Comparison of ENCODE assay signal across 10 cellular contexts in genomic region chr1:212981025-212981495, GRCh38. TPM values are rescaled to one million over a fixed set of nuclear protein-coding genes. Genes with fewer than 3 reads are reported as not detected.
A peak's percentile ranks its signal among the peaks of the same experiment; 100 is the strongest.
DNase-seq lines count a peak whose midpoint lies in the region; ATAC-seq and TF ChIP-seq lines count a peak whose summit lies in the region.
"Had no signal": no experiment of that assay in that cellular context is flagged by ENCODE, and none has a peak within 500 bp of the region (broad histone marks: within the 10 kb centered on the region; RNA-seq: fewer than 3 reads in every experiment).

No MANE protein-coding gene starts in this region.

- peak; percentile 27 for ATAC-seq in esophagus mucosa
- ATAC-seq in HG03521 (IDR thresholded peaks at IDR 0.05; ENCODE audit: unreplicated experiment): no peak
- no peak for ATAC-seq in GM21515 (IDR thresholded peaks at IDR 0.05; ENCODE audit: unreplicated experiment)

- peaks cover 66% of the 10 kb centered on the region for H3K36me3 Mint-ChIP-seq in nephron progenitor cell (ENCODE audit: low read depth)
- H3K36me3 Mint-ChIP-seq: activated naive CD8-positive, alpha-beta T cell treated with anti-CD3 and anti-CD28 coated beads, Interleukin-2, amount 10 ng/mL, durations not matched to agents 7 days and 5 days; natural killer cell treated with Interleukin-12 subunit alpha and Interleukin-12 subunit beta and Interleukin-15 and Interleukin-18, amount 100 ng/mL, for 72 hours had no signal

- peak overlapping the region; percentile 82 for H3K27ac Mint-ChIP-seq in nephron progenitor cell
- H3K27ac Mint-ChIP-seq: activated naive CD8-positive, alpha-beta T cell treated with anti-CD3 and anti-CD28 coated beads, Interleukin-2, amount 10 ng/mL, durations not matched to agents 7 days and 5 days had no signal

- in situ Hi-C loops in GM13976 (cut with MboI; ENCODE audit: low sequenced_read_pairs, unreplicated experiment): loop anchor here (25.0 kb wide), 2 partner anchors 319 to 519 kb away; no protein-coding TSS in a partner anchor
- in situ Hi-C loops in GM13977 (cut with MboI; ENCODE audit: low pct_unique_long_range_greater_than_20kb, low sequenced_read_pairs, unreplicated experiment): loop anchor here (10.0 to 25.0 kb wide), 3 partner anchors 166 to 519 kb away; no protein-coding TSS in a partner anchor

- peaks cover 52% of the 10 kb centered on the region for H3K4me1 Mint-ChIP-seq in nephron progenitor cell

- peaks cover 5% of the 10 kb centered on the region for H3K27me3 Mint-ChIP-seq in nephron progenitor cell (ENCODE audit: low read depth, poor library complexity)
- H3K27me3 Mint-ChIP-seq: activated naive CD8-positive, alpha-beta T cell treated with anti-CD3 and anti-CD28 coated beads, Interleukin-2, amount 10 ng/mL, durations not matched to agents 7 days and 5 days; natural killer cell treated with Interleukin-12 subunit alpha and Interleukin-12 subunit beta and Interleukin-15 and Interleukin-18, amount 100 ng/mL, for 72 hours had no signal

- no peaks in the 10 kb centered on the region for H3K9me3 Mint-ChIP-seq in nephron progenitor cell
- H3K9me3 Mint-ChIP-seq: activated naive CD8-positive, alpha-beta T cell treated with anti-CD3 and anti-CD28 coated beads, Interleukin-2, amount 10 ng/mL, durations not matched to agents 7 days and 5 days; natural killer cell treated with Interleukin-12 subunit alpha and Interleukin-12 subunit beta and Interleukin-15 and Interleukin-18, amount 100 ng/mL, for 72 hours had no signal

- DNase-seq in DMS53 treated with DMSO at 0.1 percent for 48 hours (lab: John Stamatoyannopoulos, UW; ENCODE audit: unreplicated experiment): peak; percentile 98
- peak; percentile 21 for DNase-seq in NCI-H2171 (lab: John Stamatoyannopoulos, UW)
- no peak for DNase-seq in nephron progenitor cell
- DNase-seq in GM13976 (ENCODE audit: low spot score): no peak
- DNase-seq in GM13977 (ENCODE audit: low spot score): no peak
- DNase-seq: activated naive CD8-positive, alpha-beta T cell treated with anti-CD3 and anti-CD28 coated beads, Interleukin-2, amount 10 ng/mL, durations not matched to agents 7 days and 5 days had no signal

- H3K4me3 Mint-ChIP-seq in nephron progenitor cell: no peak overlapping the region
- H3K4me3 Mint-ChIP-seq: activated naive CD8-positive, alpha-beta T cell treated with anti-CD3 and anti-CD28 coated beads, Interleukin-2, amount 10 ng/mL, durations not matched to agents 7 days and 5 days; natural killer cell treated with Interleukin-12 subunit alpha and Interleukin-12 subunit beta and Interleukin-15 and Interleukin-18, amount 100 ng/mL, for 72 hours had no signal

- no peak for TF ChIP-seq CTCF in nephron progenitor cell (IDR thresholded peaks at IDR 0.05)
- no peak for TF ChIP-seq CTCF in GM13976 (IDR thresholded peaks at IDR 0.05; ENCODE audit: borderline replicate concordance, control extremely low read depth, extremely low read depth, insufficient read depth, missing control alignments)
- no peak for TF ChIP-seq CTCF in GM13977 (IDR thresholded peaks at IDR 0.05; ENCODE audit: extremely low read depth, insufficient read depth, missing control alignments)

RNA-seq across cellular contexts. Expression of gene VASH2, which starts 30.7 kb away (rescaled TPM):
- total RNA-seq in esophagus mucosa: 0.36 TPM

RNA-seq across cellular contexts. Expression of gene ANGEL2, which starts 34.6 kb away (rescaled TPM):
- total RNA-seq in esophagus mucosa: 16.0 TPM

Comparison
In these comparisons a context has a peak if more than half of its experiments do, and no peak if none do; other contexts are left out.
1. DNase-seq: peak in DMS53 treated with DMSO at 0.1 percent for 48 hours (single experiment) and NCI-H2171 (single experiment); none in nephron progenitor cell (single experiment), GM13976 (single experiment) and GM13977 (single experiment).